Comparison of ENCODE assay signal across 9 cellular contexts in genomic region chr12:46455648-46456352, GRCh38.
DNase-seq lines count a peak whose midpoint lies in the region; FAIRE-seq and TF ChIP-seq lines count a peak whose summit lies in the region.
"Had no signal": no experiment of that assay in that cellular context is flagged by ENCODE, and none has a peak within 500 bp of the region (broad histone marks: within the 10 kb centered on the region; RNA-seq: fewer than 3 reads in every experiment).

No MANE protein-coding gene starts in this region.

- no peak for TF ChIP-seq POLR2A in GM12891 (IDR thresholded peaks at IDR 0.05; ENCODE audit: low read depth, low read length)

- no peak for TF ChIP-seq CTCF in progenitor cell of endocrine pancreas (IDR thresholded peaks at IDR 0.05; ENCODE audit: unreplicated experiment)
- TF ChIP-seq CTCF in kidney (IDR thresholded peaks at IDR 0.05; ENCODE audit: borderline replicate concordance, extremely low read depth, insufficient read depth) = no peak

- H3K27ac ChIP-seq in kidney (ENCODE audit: low read depth in 2 of 2, low read length in 2 of 2) = peak overlapping the region in 1 of 2 donors; percentile 30
- H3K27ac ChIP-seq: lower lobe of right lung, thoracic aorta had no signal

- H3K9me3 Mint-ChIP-seq in progenitor cell of endocrine pancreas (ENCODE audit: low read depth) = no peaks in the 10 kb centered on the region

- intact Hi-C loops in kidney (cut with DNase I) = no loop called here

- FAIRE-seq in GM12891 (lab: Jason Lieb, UNC) (no peak), kidney (lab: Jason Lieb, UNC) (no peak)

- peak overlapping the region; percentile 10 for H3K4me3 Mint-ChIP-seq in progenitor cell of endocrine pancreas (ENCODE audit: low read depth)

- H3K36me3 Mint-ChIP-seq in progenitor cell of endocrine pancreas (ENCODE audit: insufficient read depth) = no peaks in the 10 kb centered on the region

- no peaks in the 10 kb centered on the region for H3K36me3 ChIP-seq in kidney (ENCODE audit: control insufficient read depth in 1 of 2, insufficient read depth in 2 of 2, low read length in 2 of 2)
- H3K36me3 ChIP-seq: lower lobe of right lung, thoracic aorta had no signal

- in situ Hi-C loops in T47D (cut with HindIII; ENCODE audit: low pct_unique_long_range_greater_than_20kb, low sequenced_read_pairs) = no loop called here

- no peaks in the 10 kb centered on the region for H3K27me3 Mint-ChIP-seq in progenitor cell of endocrine pancreas

- peaks cover 17% of the 10 kb centered on the region for H3K4me1 Mint-ChIP-seq in progenitor cell of endocrine pancreas (ENCODE audit: low read depth)

- H3K9me3 ChIP-seq in kidney (ENCODE audit: control insufficient read depth in 1 of 2, low read length in 2 of 2) = no peaks in the 10 kb centered on the region
- H3K9me3 ChIP-seq: lower lobe of right lung, thoracic aorta had no signal

- no peak overlapping the region for H3K4me3 ChIP-seq in kidney (ENCODE audit: low read length in 2 of 2)
- H3K4me3 ChIP-seq: lower lobe of right lung, thoracic aorta had no signal

- H3K9ac ChIP-seq in kidney (ENCODE audit: low read length in 2 of 2) = no peak overlapping the region

- H3K4me1 ChIP-seq in kidney (ENCODE audit: control insufficient read depth in 1 of 2, insufficient read depth in 1 of 2, low read depth in 1 of 2, low read length in 2 of 2) = peaks cover 8 to 12% of the 10 kb centered on the region in 2 donors

- no peak for DNase-seq in GM12891 (ENCODE audit: insufficient read length, low spot score)
- DNase-seq in NCI-H2029 treated with DMSO at 0.1 percent for 48 hours (lab: John Stamatoyannopoulos, UW) = peak; percentile 9
- DNase-seq in T47D (ENCODE audit: low read depth in 1 of 2, low spot score in 1 of 2) = peak; percentile 16 to 95
- DNase-seq in progenitor cell of endocrine pancreas (ENCODE audit: low spot score, unreplicated experiment) = no peak
- DNase-seq in kidney = no peak
- no peak for DNase-seq in C1 segment of cervical spinal cord (lab: John Stamatoyannopoulos, UW)
- no peak for DNase-seq in HuH-7 (ENCODE audit: low spot score)
- DNase-seq: lower lobe of right lung had no signal

- H3K27ac Mint-ChIP-seq in progenitor cell of endocrine pancreas = peak overlapping the region; percentile 3

TF ChIP-seq in GM12891, 5 proteins besides CTCF, POLR2A, EP300 and RAD21:
- 0 out of 2 replicates have a peak, but pooled peaks have one; percentile 1 for TF ChIP-seq SPI1 (IDR thresholded peaks at IDR 0.05; ENCODE audit: low read depth, low read length)
- TF ChIP-seq POLR2AphosphoS5 (IDR thresholded peaks at IDR 0.05; ENCODE audit: low read depth, low read length) = no peak

Comparison
In these comparisons a context has a peak if more than half of its experiments do, and no peak if none do; other contexts are left out.
1. DNase-seq: peak in NCI-H2029 treated with DMSO at 0.1 percent for 48 hours (single experiment) and T47D (2 of 2); none in GM12891 (single experiment), progenitor cell of endocrine pancreas (single experiment), kidney (single experiment), C1 segment of cervical spinal cord (0 of 14) and HuH-7 (single experiment).